In the genomic region with DNA sequence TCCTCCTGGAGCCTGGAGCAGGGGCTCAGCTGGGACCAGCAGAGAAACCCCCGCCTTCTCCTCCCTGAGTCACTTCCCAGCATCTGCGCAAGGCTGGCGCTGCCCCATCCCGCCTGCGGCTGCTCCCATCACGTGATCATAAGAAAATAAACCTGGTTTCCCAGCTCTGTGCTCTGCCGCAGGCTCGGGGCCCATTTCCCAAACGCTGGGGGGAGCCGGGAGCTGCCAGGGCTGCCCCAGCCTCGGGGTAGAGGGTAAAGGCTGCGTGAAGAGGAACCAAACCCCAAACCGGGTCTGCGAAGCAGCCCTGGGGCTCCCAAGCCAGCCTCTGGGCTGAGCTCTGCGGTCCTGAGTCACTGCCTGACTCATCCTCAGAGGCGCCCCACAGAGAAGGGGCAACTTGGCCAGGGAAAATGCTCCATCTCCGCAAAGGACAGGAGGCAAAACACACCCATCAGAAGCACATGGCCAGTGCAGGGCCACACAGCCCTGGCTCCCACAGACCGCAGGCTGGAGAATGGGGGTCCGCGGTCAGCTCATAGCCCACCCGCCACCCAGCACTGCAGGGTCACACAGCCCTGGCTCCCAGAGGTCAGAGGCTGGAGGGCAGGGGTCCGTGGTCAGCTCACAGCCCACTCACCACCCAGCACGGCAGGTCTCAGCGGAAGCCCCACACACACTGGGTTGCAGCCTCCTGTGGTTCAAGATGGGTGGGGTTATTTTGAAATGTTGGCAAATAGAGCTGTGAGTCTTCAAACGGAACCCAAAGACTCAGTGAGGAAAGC, we compare ENCODE assay signal across 8 cellular contexts.
A peak's percentile ranks its signal among the peaks of the same experiment; 100 is the strongest.
DNase-seq lines count a peak whose midpoint lies in the region; ATAC-seq, FAIRE-seq and TF ChIP-seq lines count a peak whose summit lies in the region.

No MANE protein-coding gene starts in this region.

- peaks cover 4 to 19% (median 15%) of the 10 kb centered on the region in 4 experiments for H3K4me1 ChIP-seq in H1 (replicated peaks in 1 of 4; ENCODE audit: control insufficient read depth in 3 of 4, insufficient read depth in 4 of 4, low read length in 3 of 4)

- 34% methylated on average over 25 of the region's 25 CpGs; no CpG with 5 or more reads in 1 of the 2 experiments for WGBS in H1 (ENCODE audit: extremely low coverage in 1 of 2, insufficient coverage in 1 of 2, insufficient read length in 1 of 2, insufficient replicate concordance in 2 of 2, low coverage in 1 of 2, low lambda C conversion rate in 2 of 2, missing lambda C conversion rate in 1 of 2), 2 experiments

- no peak overlapping the region for H3K56ac ChIP-seq in H1 (replicated peaks; ENCODE audit: insufficient read length, low read depth, low read length)

- ATAC-seq in HG03045 (IDR thresholded peaks at IDR 0.05; ENCODE audit: unreplicated experiment) (peak; percentile 30), GM21360 (IDR thresholded peaks at IDR 0.05; ENCODE audit: unreplicated experiment) (no peak)

- H2BK15ac ChIP-seq in H1 (ENCODE audit: low read length), result peak overlapping the region; percentile 100; the same call in 1 of the 2 replicates

- TF ChIP-seq POLR2A in H1 (IDR thresholded peaks at IDR 0.05; ENCODE audit: control extremely low read depth in 1 of 2, low read depth in 2 of 2, low read length in 2 of 2), result peak in 1 of 2 experiments; percentile 42; a peak in 1 of 3 replicates

- peak overlapping the region; percentile 50 for H4K91ac ChIP-seq in H1 (replicated peaks; ENCODE audit: insufficient read length, low read length)

- CTCF ChIA-PET in H1 (lab: Charles Lee; ENCODE audit: partially characterized antibody), result interaction anchor here (0.8 to 1.8 kb wide), 4 partner anchors 9 to 164 kb away, joined by 3 to 6 read pairs (median 3); no protein-coding TSS in a partner anchor

- no peak overlapping the region for H2AFZ ChIP-seq in H1 (ENCODE audit: low read length)

- H4K20me1 ChIP-seq in H1 (replicated peaks in 1 of 2; ENCODE audit: control insufficient read depth in 1 of 2, insufficient read depth in 2 of 2, low read length in 2 of 2), result no peaks in the 10 kb centered on the region

- H4K5ac ChIP-seq in H1 (ENCODE audit: insufficient read length, low read depth, low read length), result peak overlapping the region; percentile 41

- TF ChIP-seq RAD21 in H1 (IDR thresholded peaks at IDR 0.05 in 1 of 2, conservative IDR thresholded peaks at IDR 0.05 in 1 of 2; ENCODE audit: low read depth in 2 of 2, low read length in 2 of 2), result peak in 1 of 2 experiments; percentile 7; a peak in 1 of 4 replicates

- H2BK12ac ChIP-seq in H1 (ENCODE audit: low read depth, low read length), result peak overlapping the region; percentile 90; the same call in 1 of the 2 replicates

- H2BK120ac ChIP-seq in H1 (replicated peaks; ENCODE audit: low read depth, low read length), result peak overlapping the region; percentile 47

- H2BK20ac ChIP-seq in H1 (ENCODE audit: low read length), result no peak overlapping the region

- peak overlapping the region; percentile 95 for H3K18ac ChIP-seq in H1 (ENCODE audit: extremely low read depth, low read length)

- no peak overlapping the region for H3K14ac ChIP-seq in H1 (ENCODE audit: insufficient read length)

- H3K27me3 ChIP-seq in GM06990 (replicated peaks; ENCODE audit: control insufficient read depth, insufficient read depth, low read length) (no peaks in the 10 kb centered on the region), H1 (replicated peaks in 1 of 4; ENCODE audit: control insufficient read depth in 3 of 4, extremely low read depth in 1 of 4, insufficient read depth in 3 of 4, low read length in 3 of 4) (no peaks in the 10 kb centered on the region)

- DNase-seq in GM06990 (ENCODE audit: extremely low read depth, insufficient read length), result peak; percentile 71
- peak; percentile 95 to 96 for DNase-seq in NOMO-1 (lab: John Stamatoyannopoulos, UW; ENCODE audit: unreplicated experiment in 2 of 2)
- peak; percentile 57 for DNase-seq in activated CD8-positive, alpha-beta memory T cell treated with anti-CD3 and anti-CD28 coated beads, Interleukin-2, amount 50 U/mL, for 1 hour (ENCODE audit: extremely low read depth)
- peak; percentile 43 to 77 for DNase-seq in H1 (ENCODE audit: low read depth in 1 of 2, low spot score in 2 of 2)
- DNase-seq in mesenteric fat pad (ENCODE audit: low spot score), result peak; percentile 94
- peak; percentile 68 for DNase-seq in stimulated activated CD8-positive, alpha-beta memory T cell treated with anti-CD3 and anti-CD28 coated beads, Interleukin-12 subunit alpha, Interleukin-12 subunit beta, amount 100 ng/mL, for 4 hours (ENCODE audit: low read depth)

- H4K8ac ChIP-seq in H1 (ENCODE audit: extremely low read depth, insufficient read depth, low read length), result peak overlapping the region; percentile 96

- peak overlapping the region; percentile 92 for H3K4ac ChIP-seq in H1 (replicated peaks; ENCODE audit: insufficient read length, low read depth, low read length)

- no peaks in the 10 kb centered on the region; the same call in 1 of the 2 replicates for H3K23me2 ChIP-seq in H1 (ENCODE audit: low read depth, low read length)

- no peaks in the 10 kb centered on the region; a peak in 1 of 4 replicates for H3K79me2 ChIP-seq in H1 (ENCODE audit: control insufficient read depth in 1 of 2, insufficient read depth in 2 of 2, low read length in 2 of 2)

- TF ChIP-seq CTCF in GM06990 (IDR thresholded peaks at IDR 0.05; ENCODE audit: insufficient read depth, low read length, poor library complexity, severe bottlenecking) (no peak), H1 (IDR thresholded peaks at IDR 0.05; ENCODE audit: control extremely low read depth in 1 of 3, insufficient read depth in 1 of 3, low read depth in 1 of 3, low read length in 3 of 3) (no peak)

- peak overlapping the region; percentile 48 to 65 for H3K4me2 ChIP-seq in H1 (ENCODE audit: insufficient read depth in 1 of 2, low read depth in 2 of 2, low read length in 2 of 2)

- H2AK5ac ChIP-seq in H1 (ENCODE audit: low read depth, low read length), result peak overlapping the region; percentile 90; the same call in 1 of the 2 replicates

- H2BK5ac ChIP-seq in H1 (ENCODE audit: low read depth, low read length), result peak overlapping the region; percentile 85

- H3K9me3 ChIP-seq in H1 (ENCODE audit: insufficient read depth in 2 of 2, low read depth in 1 of 2, low read length in 1 of 2), result no peaks in the 10 kb centered on the region; a peak in 1 of 4 replicates

- no peak for FAIRE-seq in H1 (lab: Jason Lieb, UNC)

- TF ChIP-seq EP300 in H1 (IDR thresholded peaks at IDR 0.05; ENCODE audit: borderline replicate concordance in 1 of 2, low read depth in 2 of 2, low read length in 2 of 2), result no peak

- H3K36me3 ChIP-seq in GM06990 (ENCODE audit: control insufficient read depth, insufficient read depth, low read length), result no peaks in the 10 kb centered on the region; the same call in none of the 2 replicates
- no peaks in the 10 kb centered on the region for H3K36me3 ChIP-seq in H1 (ENCODE audit: control insufficient read depth in 2 of 4, insufficient read depth in 4 of 4, low read length in 3 of 4)

- no peak overlapping the region for H3K23ac ChIP-seq in H1 (ENCODE audit: insufficient read length)

- H3K79me1 ChIP-seq in H1 (ENCODE audit: low read depth, low read length), result peaks cover 2% of the 10 kb centered on the region; the same call in 1 of the 2 replicates

- POLR2A ChIA-PET in H1 (lab: Charles Lee; ENCODE audit: partially characterized antibody), result interaction anchor here (1.0 to 1.4 kb wide), 3 partner anchors 11 to 66 kb away, joined by 3 to 4 read pairs (median 4); no protein-coding TSS in a partner anchor

- H3K4me3 ChIP-seq in GM06990 (replicated peaks; ENCODE audit: low read depth, low read length) (peak overlapping the region; percentile 70), H1 (ENCODE audit: extremely low read depth in 1 of 4, insufficient read depth in 2 of 4, low read depth in 3 of 4, low read length in 4 of 4) (peak overlapping the region in 2 of 4 experiments; percentile 23 to 52; a peak in 4 of 8 replicates)

- peak overlapping the region in 2 of 4 experiments; percentile 5 to 18; a peak in 2 of 7 replicates for H3K9ac ChIP-seq in H1 (replicated peaks in 1 of 4; ENCODE audit: extremely low read depth in 1 of 4, low read depth in 3 of 4, low read length in 3 of 4)

- peak overlapping the region; percentile 11; the same call in 1 of the 2 replicates for H3K27ac ChIP-seq in H1 (ENCODE audit: low read depth, low read length)

TF ChIP-seq in H1, 55 proteins besides CTCF, POLR2A, EP300 and RAD21 (continues in another document):
- TF ChIP-seq, protein P1, sequence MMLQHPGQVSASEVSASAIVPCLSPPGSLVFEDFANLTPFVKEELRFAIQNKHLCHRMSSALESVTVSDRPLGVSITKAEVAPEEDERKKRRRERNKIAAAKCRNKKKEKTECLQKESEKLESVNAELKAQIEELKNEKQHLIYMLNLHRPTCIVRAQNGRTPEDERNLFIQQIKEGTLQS (IDR thresholded peaks at IDR 0.05; ENCODE audit: insufficient read depth, low read depth, low read length), result peak; percentile 66; the same call in 1 of the 2 replicates
- TF ChIP-seq, protein P2, sequence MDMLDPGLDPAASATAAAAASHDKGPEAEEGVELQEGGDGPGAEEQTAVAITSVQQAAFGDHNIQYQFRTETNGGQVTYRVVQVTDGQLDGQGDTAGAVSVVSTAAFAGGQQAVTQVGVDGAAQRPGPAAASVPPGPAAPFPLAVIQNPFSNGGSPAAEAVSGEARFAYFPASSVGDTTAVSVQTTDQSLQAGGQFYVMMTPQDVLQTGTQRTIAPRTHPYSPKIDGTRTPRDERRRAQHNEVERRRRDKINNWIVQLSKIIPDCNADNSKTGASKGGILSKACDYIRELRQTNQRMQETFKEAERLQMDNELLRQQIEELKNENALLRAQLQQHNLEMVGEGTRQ (IDR thresholded peaks at IDR 0.05; ENCODE audit: low read length), result peak; percentile 87
- TF ChIP-seq HDAC2 (IDR thresholded peaks at IDR 0.05; ENCODE audit: borderline replicate concordance in 1 of 2, low read depth in 2 of 2, low read length in 2 of 2) (no peak), CTBP2 (IDR thresholded peaks at IDR 0.05; ENCODE audit: borderline replicate concordance, insufficient read depth, insufficient read length, low read length) (no peak), RBBP5 (IDR thresholded peaks at IDR 0.05; ENCODE audit: borderline replicate concordance, low read depth, low read length) (peak; percentile 63; the same call in 1 of the 2 replicates), MAFK (IDR thresholded peaks at IDR 0.05; ENCODE audit: low read depth, low read length) (peak; percentile 79), JUND (IDR thresholded peaks at IDR 0.05; ENCODE audit: low read length) (peak; percentile 94), GABPA (IDR thresholded peaks at IDR 0.05; ENCODE audit: borderline replicate concordance, insufficient read depth, low read length) (no peak), RNF2 (IDR thresholded peaks at IDR 0.05; ENCODE audit: borderline replicate concordance, low read depth, low read length, missing control alignments, poor library complexity, severe bottlenecking) (peak; percentile 23), RXRA (IDR thresholded peaks at IDR 0.05; ENCODE audit: insufficient read depth, low read depth, low read length) (no peak)
- TF ChIP-seq, protein P3, sequence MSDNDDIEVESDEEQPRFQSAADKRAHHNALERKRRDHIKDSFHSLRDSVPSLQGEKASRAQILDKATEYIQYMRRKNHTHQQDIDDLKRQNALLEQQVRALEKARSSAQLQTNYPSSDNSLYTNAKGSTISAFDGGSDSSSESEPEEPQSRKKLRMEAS (IDR thresholded peaks at IDR 0.05), result 0 out of 2 replicates have a peak, but pooled peaks have one; percentile 48
